In the genomic region with DNA sequence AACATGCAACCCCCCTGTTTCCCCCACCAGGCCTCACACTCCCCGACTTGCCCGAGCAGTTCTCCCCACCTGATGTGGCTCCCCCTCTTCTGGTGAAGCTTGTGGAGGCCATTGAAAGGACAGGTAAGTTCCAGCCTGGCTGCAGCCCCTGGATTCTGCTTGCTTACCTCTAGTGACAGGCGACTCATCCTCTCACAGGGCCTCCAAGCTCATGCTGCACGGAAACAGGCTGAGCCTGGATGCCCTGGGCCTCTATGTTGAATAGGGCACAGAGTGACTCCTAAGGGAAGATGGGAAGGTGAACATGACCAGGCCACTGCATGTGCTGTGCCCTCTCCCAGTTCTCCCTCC, we compare ENCODE assay signal across 8 cellular contexts. TPM values are rescaled to one million over a fixed set of nuclear protein-coding genes. Genes with fewer than 3 reads are reported as not detected.
DNase-seq lines count a peak whose midpoint lies in the region; ATAC-seq and TF ChIP-seq lines count a peak whose summit lies in the region.

No MANE protein-coding gene starts in this region.

- H3K27ac Mint-ChIP-seq in activated CD8-positive, alpha-beta T cell treated with anti-CD3 and anti-CD28 coated beads for 36 hours: peak overlapping the region; percentile 9

- H3K9me3 Mint-ChIP-seq in activated CD8-positive, alpha-beta T cell treated with anti-CD3 and anti-CD28 coated beads for 36 hours: no peaks in the 10 kb centered on the region

- ATAC-seq in Right ventricle myocardium inferior: peak; percentile 27
- ATAC-seq in right cardiac atrium: no peak
- ATAC-seq in activated CD8-positive, alpha-beta T cell treated with anti-CD3 and anti-CD28 coated beads for 36 hours: no peak
- ATAC-seq in lower lobe of right lung: peak in 1 of 2 donors; percentile 3
- no peak for ATAC-seq in upper lobe of left lung (ENCODE audit: low FRiP score in 2 of 2)
- no peak for ATAC-seq in HG03432 (IDR thresholded peaks at IDR 0.05; ENCODE audit: unreplicated experiment)

- peak overlapping the region; percentile 59 for H3K4me3 Mint-ChIP-seq in activated CD8-positive, alpha-beta T cell treated with anti-CD3 and anti-CD28 coated beads for 36 hours

- H3K27ac ChIP-seq in right cardiac atrium (ENCODE audit: low read length) (no peak overlapping the region), lower lobe of right lung (peak overlapping the region; percentile 71), upper lobe of left lung (peak overlapping the region; percentile 52 to 85 (median 68))

- WGBS in right cardiac atrium: 91% methylated on average over 4 of the region's 4 CpGs
- WGBS in upper lobe of left lung, 2 donors: 81 to 95% methylated on average over 4 of the region's 4 CpGs

- H3K4me1 Mint-ChIP-seq in activated CD8-positive, alpha-beta T cell treated with anti-CD3 and anti-CD28 coated beads for 36 hours (ENCODE audit: low read depth): peaks cover 11% of the 10 kb centered on the region

- DNase-seq in Right ventricle myocardium inferior (ENCODE audit: missing footprints) (no peak), right cardiac atrium (no peak), lower lobe of right lung (no peak), upper lobe of left lung (no peak), AG20443 (ENCODE audit: low spot score) (no peak), SIG-M5 (lab: John Stamatoyannopoulos, UW) (no peak)
- DNase-seq in activated CD8-positive, alpha-beta T cell treated with anti-CD3 and anti-CD28 coated beads for 36 hours: peak; percentile 36

- peaks cover 14% of the 10 kb centered on the region for H3K36me3 Mint-ChIP-seq in activated CD8-positive, alpha-beta T cell treated with anti-CD3 and anti-CD28 coated beads for 36 hours (ENCODE audit: low read depth)

- no peaks in the 10 kb centered on the region for H3K27me3 Mint-ChIP-seq in activated CD8-positive, alpha-beta T cell treated with anti-CD3 and anti-CD28 coated beads for 36 hours

- H3K4me1 ChIP-seq in right cardiac atrium (ENCODE audit: control insufficient read depth, insufficient read depth, low read length) (peaks cover 7% of the 10 kb centered on the region), lower lobe of right lung (peaks cover 40% of the 10 kb centered on the region), upper lobe of left lung (peaks cover 33 to 45% (median 38%) of the 10 kb centered on the region in 4 donors)

- H3K4me3 ChIP-seq in right cardiac atrium (ENCODE audit: low read length) (no peak overlapping the region), lower lobe of right lung (no peak overlapping the region), upper lobe of left lung (peak overlapping the region in 1 of 4 donors; percentile 47)

- intact Hi-C loops in Right ventricle myocardium inferior (cut with DNase I): no loop called here
- intact Hi-C loops in right cardiac atrium (cut with DNase I): loop anchor here in 2 of 4 donors (5.0 to 10.0 kb wide), 2 partner anchors 46 to 48 kb away; no protein-coding TSS in a partner anchor
- intact Hi-C loops in activated CD8-positive, alpha-beta T cell treated with anti-CD3 and anti-CD28 coated beads for 36 hours (cut with micrococcal nuclease): no loop called here
- intact Hi-C loops in lower lobe of right lung (cut with DNase I): no loop called here

- no peaks in the 10 kb centered on the region for H3K27me3 ChIP-seq in right cardiac atrium (ENCODE audit: control insufficient read depth, insufficient read depth)
- no peaks in the 10 kb centered on the region for H3K27me3 ChIP-seq in lower lobe of right lung (ENCODE audit: low read depth)
- H3K27me3 ChIP-seq in upper lobe of left lung: no peaks in the 10 kb centered on the region

- H3K36me3 ChIP-seq in lower lobe of right lung (peaks cover 45% of the 10 kb centered on the region), upper lobe of left lung (peaks cover 7 to 25% (median 23%) of the 10 kb centered on the region in 4 donors)

- POLR2A ChIA-PET in activated CD8-positive, alpha-beta T cell treated with anti-CD3 and anti-CD28 coated beads for 36 hours (lab: Charles Lee): interaction anchor here (0.8 to 1.8 kb wide), 8 partner anchors 12 to 259 kb away, joined by 3 to 8 read pairs (median 4); a partner anchor contains a TSS

- no peak for TF ChIP-seq CTCF in activated CD8-positive, alpha-beta T cell treated with anti-CD3 and anti-CD28 coated beads for 36 hours (IDR thresholded peaks at IDR 0.05)
- TF ChIP-seq CTCF in lower lobe of right lung (IDR thresholded peaks at IDR 0.05) (no peak), upper lobe of left lung (IDR thresholded peaks at IDR 0.05) (no peak)

- no peaks in the 10 kb centered on the region for H3K9me3 ChIP-seq in right cardiac atrium (ENCODE audit: control insufficient read depth, low read length)
- no peaks in the 10 kb centered on the region for H3K9me3 ChIP-seq in lower lobe of right lung
- no peaks in the 10 kb centered on the region for H3K9me3 ChIP-seq in upper lobe of left lung

- no peak for TF ChIP-seq POLR2A in upper lobe of left lung (IDR thresholded peaks at IDR 0.05)

- TF ChIP-seq EP300 in upper lobe of left lung (IDR thresholded peaks at IDR 0.05): no peak

- CTCF ChIA-PET in activated CD8-positive, alpha-beta T cell treated with anti-CD3 and anti-CD28 coated beads for 36 hours (lab: Charles Lee): interaction anchor here (0.8 to 2.9 kb wide), 21 partner anchors 9 to 228 kb away, joined by 3 to 15 read pairs (median 4); a partner anchor contains a TSS

RNA-seq across cellular contexts. Expression of a gene that starts 7.5 kb away (rescaled TPM):
- total RNA-seq in Right ventricle myocardium inferior (21.7 TPM), right cardiac atrium (10 to 100 TPM; 21.3 to 30.1 (median 26.4) TPM), lower lobe of right lung (21.6 TPM), upper lobe of left lung (10 to 100 TPM; 11.0 to 65.1 (median 30.3) TPM)
- polyA plus RNA-seq in right cardiac atrium: 7.1 TPM
- total RNA-seq in activated CD8-positive, alpha-beta T cell treated with anti-CD3 and anti-CD28 coated beads for 36 hours: 10 to 100 TPM; 15.0 to 15.8 TPM

RNA-seq across cellular contexts. Expression of a gene that starts 13.2 kb away (rescaled TPM):
- 32.5 TPM for total RNA-seq in Right ventricle myocardium inferior
- total RNA-seq in right cardiac atrium: 10 to 100 TPM; 21.8 to 47.4 (median 35.9) TPM
- polyA plus RNA-seq in right cardiac atrium: 10.1 TPM
- total RNA-seq in activated CD8-positive, alpha-beta T cell treated with anti-CD3 and anti-CD28 coated beads for 36 hours: 10 to 100 TPM; 21.9 to 22.9 TPM
- 682 TPM for total RNA-seq in lower lobe of right lung
- 100 to 1,000 TPM; 228 to 764 (median 476) TPM for total RNA-seq in upper lobe of left lung

RNA-seq across cellular contexts. Expression of a gene that starts 32.6 kb away (rescaled TPM):
- total RNA-seq in Right ventricle myocardium inferior (12.0 TPM), right cardiac atrium (10 to 100 TPM in 2 of 4 donors, 1 to 10 TPM in 2; 8.0 to 12.0 (median 10.0) TPM), lower lobe of right lung (6.6 TPM), upper lobe of left lung (10 to 100 TPM; 10.7 to 18.8 (median 13.3) TPM)
- polyA plus RNA-seq in right cardiac atrium: 19.5 TPM
- total RNA-seq in activated CD8-positive, alpha-beta T cell treated with anti-CD3 and anti-CD28 coated beads for 36 hours: 1 to 10 TPM; 8.5 to 9.6 TPM

RNA-seq across cellular contexts. Expression of a gene that starts 43.4 kb away (rescaled TPM):
- 25.4 TPM for total RNA-seq in Right ventricle myocardium inferior
- 10 to 100 TPM; 23.1 to 41.5 (median 29.5) TPM for total RNA-seq in right cardiac atrium
- 29.1 TPM for polyA plus RNA-seq in right cardiac atrium
- total RNA-seq in activated CD8-positive, alpha-beta T cell treated with anti-CD3 and anti-CD28 coated beads for 36 hours: 10 to 100 TPM in 1 of 2 experiments, 1 to 10 TPM in 1; 8.9 to 11.3 TPM
- 2.7 TPM for total RNA-seq in lower lobe of right lung
- 1 to 10 TPM in 5 of 6 donors, under 1 TPM in 1; 0.46 to 5.0 (median 3.4) TPM for total RNA-seq in upper lobe of left lung
